ENCODE assay signal across 23 cellular contexts in genomic region chr2:178256382-178257053, GRCh38.
A peak's percentile ranks its signal among the peaks of the same experiment; 100 is the strongest.
DNase-seq lines count a peak whose midpoint lies in the region; ATAC-seq and TF ChIP-seq lines count a peak whose summit lies in the region.
"Had no signal": no experiment of that assay in that cellular context is flagged by ENCODE, and none has a peak within 500 bp of the region (broad histone marks: within the 10 kb centered on the region; RNA-seq: fewer than 3 reads in every experiment).

No MANE protein-coding gene starts in this region.

- no peak overlapping the region for H3K4me3 Mint-ChIP-seq in WTC11
- H3K4me3 Mint-ChIP-seq: activated CD8-positive, alpha-beta memory T cell treated with anti-CD3 and anti-CD28 coated beads, Interleukin-2, amount 10 ng/mL, durations not matched to agents 7 days and 5 days; type B pancreatic cell had no signal

- H3K36me3 Mint-ChIP-seq in WTC11, result no peaks in the 10 kb centered on the region
- H3K36me3 Mint-ChIP-seq: activated CD8-positive, alpha-beta memory T cell treated with anti-CD3 and anti-CD28 coated beads, Interleukin-2, amount 10 ng/mL, durations not matched to agents 7 days and 5 days; type B pancreatic cell had no signal

- CTCF ChIA-PET in WTC11 (lab: Charles Lee), result interaction anchor here (0.6 to 1.3 kb wide), 4 partner anchors 9 to 159 kb away, joined by 3 to 6 read pairs (median 4); no protein-coding TSS in a partner anchor

- DNase-seq in LHCN-M2 (ENCODE audit: low read depth), result peak; percentile 80
- no peak for DNase-seq in WTC11 (ENCODE audit: low spot score)
- peak; percentile 35 for DNase-seq in iPS-NIHi7 (ENCODE audit: extremely low spot score)
- peak; percentile 39 for DNase-seq in retina
- no peak for DNase-seq in coronary artery (ENCODE audit: low spot score)
- DNase-seq in NCI-H2029 (lab: John Stamatoyannopoulos, UW), result no peak
- DNase-seq: activated CD4-positive, alpha-beta T cell treated with anti-CD3 and anti-CD28 coated beads for 4 hours; activated CD8-positive, alpha-beta memory T cell treated with anti-CD3 and anti-CD28 coated beads, Interleukin-2, amount 10 ng/mL, durations not matched to agents 7 days and 5 days; activated effector memory CD4-positive, alpha-beta T cell treated with anti-CD3 and anti-CD28 coated beads, Interleukin-2, amount 50 U/mL, for 16 hours; adrenal gland; AML-193; central memory CD4-positive, alpha-beta T cell; COR-L47; effector memory CD4-positive, alpha-beta T cell; esophagus squamous epithelium; GM23248; left ventricle myocardium superior; NCI-H146; pancreas; stomach; SW 1271 had no signal

- POLR2A ChIA-PET in WTC11 (lab: Charles Lee), result no interaction called here

- peaks cover 19% of the 10 kb centered on the region for H3K4me1 Mint-ChIP-seq in WTC11
- H3K4me1 Mint-ChIP-seq: activated CD8-positive, alpha-beta memory T cell treated with anti-CD3 and anti-CD28 coated beads, Interleukin-2, amount 10 ng/mL, durations not matched to agents 7 days and 5 days had no signal

- H3K9me3 Mint-ChIP-seq in WTC11, result no peaks in the 10 kb centered on the region
- H3K9me3 Mint-ChIP-seq: type B pancreatic cell had no signal

- no peak overlapping the region for H3K4me3 ChIP-seq in coronary artery
- H3K4me3 ChIP-seq: adrenal gland, esophagus squamous epithelium, GM23248, pancreas, stomach had no signal

- H3K27me3 Mint-ChIP-seq in WTC11 (ENCODE audit: low read depth), result no peaks in the 10 kb centered on the region
- H3K27me3 Mint-ChIP-seq: type B pancreatic cell had no signal

- no peak for TF ChIP-seq CTCF in WTC11 (IDR thresholded peaks at IDR 0.05)
- no peak for TF ChIP-seq CTCF in coronary artery (IDR thresholded peaks at IDR 0.05)

- ATAC-seq in WTC11, result peak; percentile 87
- ATAC-seq in GM21367 (IDR thresholded peaks at IDR 0.05; ENCODE audit: unreplicated experiment), result no peak
- ATAC-seq: activated CD8-positive, alpha-beta memory T cell treated with anti-CD3 and anti-CD28 coated beads, Interleukin-2, amount 10 ng/mL, durations not matched to agents 7 days and 5 days; left ventricle myocardium superior; pancreas had no signal

- H3K27ac Mint-ChIP-seq in WTC11, result 0 out of 2 replicates have a peak overlapping the region, but pooled peaks have one; percentile 23
- H3K27ac Mint-ChIP-seq: activated CD8-positive, alpha-beta memory T cell treated with anti-CD3 and anti-CD28 coated beads, Interleukin-2, amount 10 ng/mL, durations not matched to agents 7 days and 5 days had no signal

- H3K27ac ChIP-seq in coronary artery, result no peak overlapping the region
- H3K27ac ChIP-seq: adrenal gland, esophagus squamous epithelium, GM23248, pancreas, stomach had no signal

TF ChIP-seq in WTC11, 78 proteins besides CTCF, POLR2A, EP300 and RAD21:
- TF ChIP-seq RELA (CRISPR knock-in tag; IDR thresholded peaks at IDR 0.05; ENCODE audit: borderline replicate concordance) (no peak), TEAD4 (CRISPR knock-in tag; IDR thresholded peaks at IDR 0.05) (no peak), ZNF416 (CRISPR knock-in tag; IDR thresholded peaks at IDR 0.05) (no peak), ZNF263 (CRISPR knock-in tag; IDR thresholded peaks at IDR 0.05; ENCODE audit: low read depth) (no peak), JAZF1 (CRISPR knock-in tag; IDR thresholded peaks at IDR 0.05) (no peak), ZNF512 (CRISPR knock-in tag; IDR thresholded peaks at IDR 0.05; ENCODE audit: borderline replicate concordance) (no peak)
- TF ChIP-seq, protein P1, sequence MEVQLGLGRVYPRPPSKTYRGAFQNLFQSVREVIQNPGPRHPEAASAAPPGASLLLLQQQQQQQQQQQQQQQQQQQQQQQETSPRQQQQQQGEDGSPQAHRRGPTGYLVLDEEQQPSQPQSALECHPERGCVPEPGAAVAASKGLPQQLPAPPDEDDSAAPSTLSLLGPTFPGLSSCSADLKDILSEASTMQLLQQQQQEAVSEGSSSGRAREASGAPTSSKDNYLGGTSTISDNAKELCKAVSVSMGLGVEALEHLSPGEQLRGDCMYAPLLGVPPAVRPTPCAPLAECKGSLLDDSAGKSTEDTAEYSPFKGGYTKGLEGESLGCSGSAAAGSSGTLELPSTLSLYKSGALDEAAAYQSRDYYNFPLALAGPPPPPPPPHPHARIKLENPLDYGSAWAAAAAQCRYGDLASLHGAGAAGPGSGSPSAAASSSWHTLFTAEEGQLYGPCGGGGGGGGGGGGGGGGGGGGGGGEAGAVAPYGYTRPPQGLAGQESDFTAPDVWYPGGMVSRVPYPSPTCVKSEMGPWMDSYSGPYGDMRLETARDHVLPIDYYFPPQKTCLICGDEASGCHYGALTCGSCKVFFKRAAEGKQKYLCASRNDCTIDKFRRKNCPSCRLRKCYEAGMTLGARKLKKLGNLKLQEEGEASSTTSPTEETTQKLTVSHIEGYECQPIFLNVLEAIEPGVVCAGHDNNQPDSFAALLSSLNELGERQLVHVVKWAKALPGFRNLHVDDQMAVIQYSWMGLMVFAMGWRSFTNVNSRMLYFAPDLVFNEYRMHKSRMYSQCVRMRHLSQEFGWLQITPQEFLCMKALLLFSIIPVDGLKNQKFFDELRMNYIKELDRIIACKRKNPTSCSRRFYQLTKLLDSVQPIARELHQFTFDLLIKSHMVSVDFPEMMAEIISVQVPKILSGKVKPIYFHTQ (CRISPR knock-in tag; IDR thresholded peaks at IDR 0.05), result no peak
- TF ChIP-seq, protein P2, sequence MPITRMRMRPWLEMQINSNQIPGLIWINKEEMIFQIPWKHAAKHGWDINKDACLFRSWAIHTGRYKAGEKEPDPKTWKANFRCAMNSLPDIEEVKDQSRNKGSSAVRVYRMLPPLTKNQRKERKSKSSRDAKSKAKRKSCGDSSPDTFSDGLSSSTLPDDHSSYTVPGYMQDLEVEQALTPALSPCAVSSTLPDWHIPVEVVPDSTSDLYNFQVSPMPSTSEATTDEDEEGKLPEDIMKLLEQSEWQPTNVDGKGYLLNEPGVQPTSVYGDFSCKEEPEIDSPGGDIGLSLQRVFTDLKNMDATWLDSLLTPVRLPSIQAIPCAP (CRISPR knock-in tag; IDR thresholded peaks at IDR 0.05), result no peak
TF ChIP-seq in WTC11: peak in this region for 0.

Comparison
In these comparisons a context has a peak if more than half of its experiments do, and no peak if none do; other contexts are left out.
1. DNase-seq: peak in LHCN-M2 (single experiment), iPS-NIHi7 (single experiment) and retina (single experiment); none in WTC11 (single experiment), coronary artery (single experiment) and NCI-H2029 (single experiment).